8 cellular contexts compared by ENCODE assay signal in genomic region chr15:84658080-84658787, GRCh38. TPM values are rescaled to one million over a fixed set of nuclear protein-coding genes. Genes with fewer than 3 reads are reported as not detected.
DNase-seq lines count a peak whose midpoint lies in the region; ATAC-seq and TF ChIP-seq lines count a peak whose summit lies in the region.

NMB (minus strand) TSS chr15:84658199; CDS start chr15:84658152, 47 bp downstream.

- no peaks in the 10 kb centered on the region for H3K36me3 ChIP-seq in PC-3 (ENCODE audit: low read depth, low read length)
- H3K36me3 ChIP-seq in esophagus squamous epithelium: peaks cover 0 to 2% (median 0%) of the 10 kb centered on the region in 3 donors

- no peaks in the 10 kb centered on the region for H3F3A ChIP-seq in PC-3 (ENCODE audit: low read length, unreplicated experiment)

- no peaks in the 10 kb centered on the region for H3K27me3 ChIP-seq in PC-3 (ENCODE audit: low read length)
- no peaks in the 10 kb centered on the region for H3K27me3 ChIP-seq in esophagus squamous epithelium

- no peak for TF ChIP-seq POLR2A in esophagus squamous epithelium (IDR thresholded peaks at IDR 0.05)

- peak within 1 kb of the TSS; percentile 75 for H3K9ac ChIP-seq in PC-3 (ENCODE audit: low read length)

- CTCF ChIA-PET in PC-3 (lab: Charles Lee): interaction anchor here (0.6 to 1.2 kb wide), 4 partner anchors 11 to 270 kb away, joined by 6 to 10 read pairs (median 9); no protein-coding TSS in a partner anchor

- H3K4me2 ChIP-seq in PC-3 (ENCODE audit: low read length): peak within 1 kb of the TSS; percentile 82

- H3K79me2 ChIP-seq in PC-3 (ENCODE audit: low read length): peaks cover 8% of the 10 kb centered on the region

- BruUV-seq in PC-3 (replicated peaks; lab: Mats Ljungman, UMichigan): no TSS peak

- WGBS in esophagus squamous epithelium, 2 donors: 1 to 2% methylated on average over 7 to 19 of the region's 61 CpGs

- H3K9me3 ChIP-seq in PC-3 (ENCODE audit: low read length): no peaks in the 10 kb centered on the region
- H3K9me3 ChIP-seq in esophagus squamous epithelium: no peaks in the 10 kb centered on the region

- peak within 1 kb of the TSS; percentile 69 for H3K4me3 ChIP-seq in PC-3 (ENCODE audit: low read length)
- peak within 1 kb of the TSS; percentile 57 to 92 (median 65) for H3K4me3 ChIP-seq in esophagus squamous epithelium

- H3K27ac ChIP-seq in PC-3 (ENCODE audit: low read length): peak within 1 kb of the TSS; percentile 44
- H3K27ac ChIP-seq in esophagus squamous epithelium: peak within 1 kb of the TSS; percentile 71 to 90 (median 80)

- DNase-seq in DMS 273 (lab: John Stamatoyannopoulos, UW; ENCODE audit: unreplicated experiment): peak; percentile 93
- DNase-seq in HuH-7.5 (ENCODE audit: low spot score): peak; percentile 98
- DNase-seq in PC-3: peak; percentile 73
- peak; percentile 86 to 89 for DNase-seq in activated T-cell treated with anti-CD3 and anti-CD28 coated beads, Interleukin-2, amount 50 U/mL, for 48 hours
- DNase-seq in esophagus squamous epithelium (lab: John Stamatoyannopoulos, UW): peak; percentile 32
- DNase-seq in myocyte (ENCODE audit: low read depth): peak; percentile 79
- peak; percentile 71 to 72 for DNase-seq in stimulated activated CD8-positive, alpha-beta memory T cell treated with anti-CD3 and anti-CD28 coated beads, Interleukin-7, amount 100 ng/mL, for 48 hours (ENCODE audit: extremely low read depth in 1 of 2, low read depth in 1 of 2)

- TF ChIP-seq CTCF in PC-3 (conservative IDR thresholded peaks at IDR 0.05; ENCODE audit: low read depth, low read length) (peak; percentile 51; the same call in 1 of the 2 replicates), esophagus squamous epithelium (IDR thresholded peaks at IDR 0.05) (peak; percentile 49 to 79 (median 62))

- H3K9me2 ChIP-seq in PC-3 (replicated peaks; ENCODE audit: low read length): no peaks in the 10 kb centered on the region

- ATAC-seq in GM21423 (IDR thresholded peaks at IDR 0.05; ENCODE audit: unreplicated experiment) (peak; percentile 62), PC-3 (peak; percentile 53)

- H4K20me1 ChIP-seq in PC-3 (ENCODE audit: low read length): no peaks in the 10 kb centered on the region

- intact Hi-C loops in PC-3 (cut with micrococcal nuclease) (loop anchor here (1.0 kb wide), 1 partner anchor 270 kb away; no protein-coding TSS in a partner anchor), esophagus squamous epithelium (cut with DNase I) (no loop called here)

- POLR2A ChIA-PET in PC-3 (lab: Charles Lee; ENCODE audit: unreplicated experiment): no interaction called here

- H3K4me1 ChIP-seq in PC-3 (ENCODE audit: insufficient read depth, low read length) (peaks cover 21% of the 10 kb centered on the region), esophagus squamous epithelium (peaks cover 19 to 46% (median 20%) of the 10 kb centered on the region in 3 donors)

- H2AFZ ChIP-seq in PC-3 (ENCODE audit: low read length): peak within 1 kb of the TSS; percentile 88

RNA-seq across cellular contexts. Expression of gene NMB, which starts in this region (rescaled TPM):
- total RNA-seq in PC-3 (2014; rRNA removed) (20.4 and 25.9 TPM in 2 replicates), esophagus squamous epithelium (10 to 100 TPM in 3 of 4 donors, 1 to 10 TPM in 1; 2.3 to 20.6 (median 11.0) TPM), myocyte (1.7 and 4.9 TPM in 2 replicates)
- 3.1 TPM for polyA plus RNA-seq in myocyte (2012)

Comparison
In these comparisons a context has a peak if more than half of its experiments do, and no peak if none do; other contexts are left out.
1. Peak in every context shown above with its lines: DNase-seq, ATAC-seq, H3K4me3 ChIP-seq and H3K27ac ChIP-seq.
2. DNase-seq: peak in every context shown above with its lines; median percentile 98 in HuH-7.5; 93 in DMS 273; 88 in activated T-cell treated with anti-CD3 and anti-CD28 coated beads, Interleukin-2, amount 50 U/mL, for 48 hours; 79 in myocyte; 73 in PC-3; 72 in stimulated activated CD8-positive, alpha-beta memory T cell treated with anti-CD3 and anti-CD28 coated beads, Interleukin-7, amount 100 ng/mL, for 48 hours; 32 in esophagus squamous epithelium.